Comparison of ENCODE assay signal across 11 cellular contexts in the genomic region with DNA sequence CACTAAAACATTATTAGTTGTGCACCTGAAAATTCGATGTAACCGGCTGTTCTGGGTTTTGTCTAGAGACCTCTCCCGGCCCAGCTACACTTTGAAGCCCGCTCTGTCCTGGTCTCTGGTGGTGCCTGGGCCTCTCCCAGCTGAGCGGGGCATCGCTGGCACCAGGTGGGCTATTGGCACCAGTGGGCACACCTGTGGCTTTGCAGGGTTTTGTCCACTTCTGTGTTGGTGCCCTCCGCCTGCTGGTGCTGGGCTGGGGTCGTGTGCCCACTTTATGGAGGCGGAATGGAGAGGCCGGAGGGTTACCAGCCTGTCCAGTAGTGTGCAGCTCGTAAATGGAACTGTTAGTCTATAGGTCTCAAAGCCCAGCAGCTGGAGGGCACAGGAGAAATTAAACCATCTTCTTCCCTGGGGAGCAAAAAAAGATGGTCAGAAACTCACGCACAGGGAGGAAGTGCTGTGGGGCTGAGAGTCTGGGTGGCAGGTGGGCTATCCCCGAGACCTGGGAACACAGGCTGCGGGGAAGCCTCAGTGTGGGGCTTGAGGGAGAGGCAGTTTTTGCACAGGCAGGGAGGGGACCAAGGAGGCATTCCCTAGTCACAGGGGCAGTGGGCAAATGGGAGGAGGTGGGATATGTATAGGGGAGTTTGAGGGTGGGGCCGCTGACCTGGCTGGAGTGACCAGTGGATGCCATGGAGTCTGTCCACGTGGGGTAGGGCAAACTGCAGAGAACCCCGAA. TPM values are rescaled to one million over a fixed set of nuclear protein-coding genes. Genes with fewer than 3 reads are reported as not detected.
DNase-seq lines count a peak whose midpoint lies in the region; ATAC-seq and TF ChIP-seq lines count a peak whose summit lies in the region.
"Had no signal": no experiment of that assay in that cellular context is flagged by ENCODE, and none has a peak within 500 bp of the region (broad histone marks: within the 10 kb centered on the region; RNA-seq: fewer than 3 reads in every experiment).

No MANE protein-coding gene starts in this region.

- peak overlapping the region; percentile 76 to 93 (median 88) for H3K27ac ChIP-seq in right lobe of liver
- H3K27ac ChIP-seq in smooth muscle cell (ENCODE audit: low read depth): peak overlapping the region; percentile 94
- H3K27ac ChIP-seq in spleen: peak overlapping the region in 2 of 8 donors; percentile 62 to 74

- WGBS in right lobe of liver (ENCODE audit: insufficient coverage, low coverage, low lambda C conversion rate, missing lambda C conversion rate): 81% methylated on average over 10 of the region's 17 CpGs
- WGBS in smooth muscle cell (ENCODE audit: low lambda C conversion rate): 91% methylated on average over 17 of the region's 17 CpGs
- WGBS in spleen, 5 donors: 77 to 85% (median 83%) methylated on average over 17 of the region's 17 CpGs

- intact Hi-C loops in right lobe of liver (cut with DNase I) (no loop called here), spleen (cut with DNase I; ENCODE audit: low total_unique reads) (no loop called here)

- H3K4me1 ChIP-seq in right lobe of liver (peaks cover 0 to 56% (median 31%) of the 10 kb centered on the region in 4 donors), smooth muscle cell (ENCODE audit: low read depth) (peaks cover 53% of the 10 kb centered on the region), spleen (peaks cover 11 to 66% (median 35%) of the 10 kb centered on the region in 6 donors)

- peaks cover 95% of the 10 kb centered on the region for H3K4me1 Mint-ChIP-seq in HFFc6 (ENCODE audit: low read depth)
- H3K4me1 Mint-ChIP-seq in brain: peaks cover 70% of the 10 kb centered on the region

- H3K36me3 Mint-ChIP-seq in HFFc6 (ENCODE audit: low read depth) (peaks cover 89% of the 10 kb centered on the region), brain (peaks cover 70% of the 10 kb centered on the region)
- H3K36me3 Mint-ChIP-seq: natural killer cell treated with Interleukin-12 subunit alpha and Interleukin-12 subunit beta and Interleukin-15 and Interleukin-18, amount 100 ng/mL, for 72 hours had no signal

- H3K27me3 ChIP-seq in right lobe of liver (no peaks in the 10 kb centered on the region), smooth muscle cell (ENCODE audit: low read depth) (no peaks in the 10 kb centered on the region), spleen (replicated peaks in 1 of 7) (peaks cover 0 to 17% (median 0%) of the 10 kb centered on the region in 7 donors)

- H3K4me2 ChIP-seq in smooth muscle cell: peak overlapping the region; percentile 62

- H3K36me3 ChIP-seq in right lobe of liver: no peaks in the 10 kb centered on the region
- H3K36me3 ChIP-seq in smooth muscle cell (ENCODE audit: low read depth): no peaks in the 10 kb centered on the region
- H3K36me3 ChIP-seq in spleen: no peaks in the 10 kb centered on the region

- H3K27me3 Mint-ChIP-seq in HFFc6 (ENCODE audit: insufficient read depth) (peaks cover 17% of the 10 kb centered on the region), brain (peaks cover 4% of the 10 kb centered on the region)

- peaks cover 96% of the 10 kb centered on the region for H4K20me1 ChIP-seq in smooth muscle cell (ENCODE audit: low read depth)

- peaks cover 76% of the 10 kb centered on the region for H3K79me2 ChIP-seq in smooth muscle cell (ENCODE audit: low read depth)

- peak overlapping the region; percentile 88 for H3K27ac Mint-ChIP-seq in HFFc6
- peak overlapping the region; percentile 48 to 85 (median 78) for H3K27ac Mint-ChIP-seq in brain
- H3K27ac Mint-ChIP-seq: natural killer cell treated with Interleukin-12 subunit alpha and Interleukin-12 subunit beta and Interleukin-15 and Interleukin-18, amount 100 ng/mL, for 72 hours; T-helper 1 cell treated with Interleukin-12 subunit alpha and Interleukin-12 subunit beta and Interleukin-4 antibody, amounts not matched to agents 30 μg/mL and 1 μg/mL, for 36 hours had no signal

- DNase-seq in HFFc6: no peak
- no peak for DNase-seq in right lobe of liver
- no peak for DNase-seq in smooth muscle cell (lab: John Stamatoyannopoulos, UW; ENCODE audit: unreplicated experiment)
- DNase-seq in spleen: no peak
- DNase-seq in nucleus accumbens (lab: John Stamatoyannopoulos, UW): no peak
- no peak for DNase-seq in glomerular visceral epithelial cell (ENCODE audit: extremely low spot score)
- DNase-seq: DMS 273 treated with DMSO at 0.1 percent for 48 hours had no signal

- H3F3A ChIP-seq in smooth muscle cell (ENCODE audit: low read depth): peaks cover 34% of the 10 kb centered on the region

- ATAC-seq in right lobe of liver (no peak), HG02588 (IDR thresholded peaks at IDR 0.05; ENCODE audit: unreplicated experiment) (no peak)
- ATAC-seq: natural killer cell treated with Interleukin-12 subunit alpha and Interleukin-12 subunit beta and Interleukin-15 and Interleukin-18, amount 100 ng/mL, for 72 hours had no signal

- no peak overlapping the region for H2AFZ ChIP-seq in smooth muscle cell (ENCODE audit: low read depth)

- H3K9me3 Mint-ChIP-seq in HFFc6: peaks cover 14% of the 10 kb centered on the region; the same call in 1 of the 2 replicates
- peaks cover 0 to 20% (median 10%) of the 10 kb centered on the region in 5 experiments for H3K9me3 Mint-ChIP-seq in brain
- H3K9me3 Mint-ChIP-seq: natural killer cell treated with Interleukin-12 subunit alpha and Interleukin-12 subunit beta and Interleukin-15 and Interleukin-18, amount 100 ng/mL, for 72 hours; T-helper 1 cell treated with Interleukin-12 subunit alpha and Interleukin-12 subunit beta and Interleukin-4 antibody, amounts not matched to agents 30 μg/mL and 1 μg/mL, for 36 hours had no signal

- no peak for TF ChIP-seq CTCF in HFFc6 (IDR thresholded peaks at IDR 0.05)
- no peak for TF ChIP-seq CTCF in brain (conservative IDR thresholded peaks at IDR 0.05)
- no peak for TF ChIP-seq CTCF in right lobe of liver (IDR thresholded peaks at IDR 0.05)
- no peak for TF ChIP-seq CTCF in smooth muscle cell (IDR thresholded peaks at IDR 0.05; ENCODE audit: borderline replicate concordance, insufficient read depth, poor library complexity, severe bottlenecking)
- TF ChIP-seq CTCF in spleen (IDR thresholded peaks at IDR 0.05 in 8 of 11, conservative IDR thresholded peaks at IDR 0.05 in 3 of 11): no peak

- TF ChIP-seq POLR2A in right lobe of liver (IDR thresholded peaks at IDR 0.05) (no peak), spleen (IDR thresholded peaks at IDR 0.05) (no peak)

- H3K4me3 ChIP-seq in right lobe of liver (peak overlapping the region in 1 of 3 donors; percentile 1), smooth muscle cell (no peak overlapping the region), spleen (no peak overlapping the region)

- peak overlapping the region; percentile 54 for H3K9ac ChIP-seq in smooth muscle cell (ENCODE audit: low read depth)

- H3K4me3 Mint-ChIP-seq in HFFc6: peak overlapping the region; percentile 77
- H3K4me3 Mint-ChIP-seq in brain: peak overlapping the region in 1 of 5 experiments; percentile 15
- H3K4me3 Mint-ChIP-seq: natural killer cell treated with Interleukin-12 subunit alpha and Interleukin-12 subunit beta and Interleukin-15 and Interleukin-18, amount 100 ng/mL, for 72 hours; T-helper 1 cell treated with Interleukin-12 subunit alpha and Interleukin-12 subunit beta and Interleukin-4 antibody, amounts not matched to agents 30 μg/mL and 1 μg/mL, for 36 hours had no signal

- H3K9me3 ChIP-seq in right lobe of liver (no peaks in the 10 kb centered on the region), smooth muscle cell (replicated peaks; ENCODE audit: low read depth) (no peaks in the 10 kb centered on the region), spleen (peaks cover 0 to 7% (median 0%) of the 10 kb centered on the region in 8 donors)

RNA-seq across cellular contexts. Expression of a gene that starts 30.4 kb away (rescaled TPM):
- total RNA-seq in HFFc6 (2021; fragmentation: NEBNext Ultra II Directional; extraction: Animal tissue kit (Norgen Biotek cat#: 25700)): 10 to 100 TPM; 82.3 to 98.7 (median 87.8) TPM
- polyA plus RNA-seq in brain (ENCODE audit: insufficient read depth, low read depth, low replicate concordance) (78.4 TPM), smooth muscle cell (34.9 and 38.9 TPM in 2 replicates), spleen (1 to 10 TPM; 2.3 to 3.7 (median 3.7) TPM)
- total RNA-seq in right lobe of liver (10 to 100 TPM; 18.8 to 30.4 (median 26.3) TPM), smooth muscle cell (47.7 and 58.4 TPM in 2 replicates), spleen (10 to 100 TPM; 10.2 to 21.0 (median 20.0) TPM)
- total RNA-seq: natural killer cell treated with Interleukin-12 subunit alpha and Interleukin-12 subunit beta and Interleukin-15 and Interleukin-18, amount 100 ng/mL, for 72 hours had no signal
